1 cellular context compared by ENCODE assay signal in genomic region chr6:306641-307061, GRCh38.
TF ChIP-seq lines count a peak whose summit lies in the region.

No MANE protein-coding gene starts in this region.

TF ChIP-seq in K562, 482 proteins besides CTCF, POLR2A, EP300 and RAD21 (continued from another document):
- TF ChIP-seq CBFA2T2 (conservative IDR thresholded peaks at IDR 0.05): peak; percentile 33; the same call in 1 of the 2 replicates
- TF ChIP-seq NBN (IDR thresholded peaks at IDR 0.05; ENCODE audit: low read depth): no peak
